Comparison of ENCODE assay signal across 25 cellular contexts in the genomic region with DNA sequence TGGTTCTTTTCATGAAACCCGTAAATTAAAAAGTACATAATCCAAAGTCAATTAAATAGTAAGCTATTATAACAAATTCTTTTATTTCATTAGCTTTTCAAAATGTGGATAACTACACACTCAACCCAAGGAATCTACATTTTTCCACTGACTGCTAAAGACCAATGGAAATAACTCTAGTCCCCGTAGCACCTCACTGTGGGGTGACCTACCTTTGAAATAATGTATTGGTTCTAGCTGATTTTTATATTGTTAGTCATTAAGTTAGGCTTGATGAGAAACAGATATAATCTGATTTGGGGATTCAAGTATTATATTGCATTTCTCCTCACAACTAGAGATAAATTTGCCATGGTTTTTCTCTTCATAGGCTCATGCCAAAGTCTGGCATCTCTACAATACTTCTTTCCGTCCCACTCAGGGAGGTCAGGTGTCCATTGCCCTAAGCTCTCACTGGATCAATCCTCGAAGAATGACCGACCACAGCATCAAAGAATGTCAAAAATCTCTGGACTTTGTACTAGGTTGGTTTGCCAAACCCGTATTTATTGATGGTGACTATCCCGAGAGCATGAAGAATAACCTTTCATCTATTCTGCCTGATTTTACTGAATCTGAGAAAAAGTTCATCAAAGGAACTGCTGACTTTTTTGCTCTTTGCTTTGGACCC. TPM values are rescaled to one million over a fixed set of nuclear protein-coding genes. Genes with fewer than 3 reads are reported as not detected.
A peak's percentile ranks its signal among the peaks of the same experiment; 100 is the strongest.
DNase-seq lines count a peak whose midpoint lies in the region; ATAC-seq lines count a peak whose summit lies in the region.
"Had no signal": no experiment of that assay in that cellular context is flagged by ENCODE, and none has a peak within 500 bp of the region (broad histone marks: within the 10 kb centered on the region; RNA-seq: fewer than 3 reads in every experiment).

No MANE protein-coding gene starts in this region.

- H3K4me3 ChIP-seq in rectal smooth muscle tissue (ENCODE audit: low read length), result no peak overlapping the region
- H3K4me3 ChIP-seq: cardiac muscle cell had no signal

- peak overlapping the region; percentile 58 for H3K27ac ChIP-seq in rectal smooth muscle tissue (ENCODE audit: low read depth, low read length)
- H3K27ac ChIP-seq: cardiac muscle cell, epithelial cell of prostate had no signal

- H3K36me3 ChIP-seq in rectal smooth muscle tissue (ENCODE audit: control insufficient read depth, insufficient read depth, low read length), result no peaks in the 10 kb centered on the region
- H3K36me3 ChIP-seq: cardiac muscle cell had no signal

- intact Hi-C loops in Right ventricle myocardium superior (cut with DNase I), result no loop called here

- peaks cover 20% of the 10 kb centered on the region for H3K4me1 ChIP-seq in rectal smooth muscle tissue (ENCODE audit: control insufficient read depth, insufficient read depth, low read length)

- no peak overlapping the region for H3K9ac ChIP-seq in rectal smooth muscle tissue (ENCODE audit: low read length)

- DNase-seq in AG20443 (ENCODE audit: low spot score) (peak; percentile 44), SW480 (ENCODE audit: low spot score) (peak; percentile 43), glomerular visceral epithelial cell (ENCODE audit: extremely low spot score) (peak; percentile 49), pons (ENCODE audit: low spot score) (no peak), NCI-H1436 treated with DMSO at 0.1 percent for 48 hours (lab: John Stamatoyannopoulos, UW) (no peak), Right ventricle myocardium superior (no peak)
- DNase-seq in activated CD4-positive, alpha-beta T cell treated with anti-CD3 and anti-CD28 coated beads for 4 hours, result no peak
- DNase-seq: activated CD4-positive, alpha-beta T cell treated with anti-CD3 and anti-CD28 coated beads, Interleukin-2, amount 50 U/mL, for 1 hour; activated CD8-positive, alpha-beta memory T cell treated with anti-CD3 and anti-CD28 coated beads, Interleukin-2, amount 50 U/mL, for 4 hours; activated effector memory CD4-positive, alpha-beta T cell treated with Interleukin-2 at 50 U/mL for 16 hours; activated naive CD8-positive, alpha-beta T cell treated with anti-CD3 and anti-CD28 coated beads, Interleukin-2, amount 50 U/mL, for 24 hours; CD4-positive, CD25-positive, alpha-beta regulatory T cell; GDM1; GOT3; KG1; kidney glomerular epithelial cell; NCI-H2029; NCI-H226; OCI-M1; SHP77 treated with DMSO at 0.1 percent for 48 hours; stimulated activated CD4-positive, alpha-beta T cell treated with anti-CD3 and anti-CD28 coated beads, Interleukin-15, amount 100 ng/mL, for 24 hours had no signal

- no peak for ATAC-seq in Right ventricle myocardium superior (ENCODE audit: poor library complexity)
- ATAC-seq: activated naive CD8-positive, alpha-beta T cell treated with anti-CD3 and anti-CD28 coated beads, Interleukin-2, amount 50 U/mL, for 24 hours had no signal

- no peaks in the 10 kb centered on the region for H3K27me3 ChIP-seq in rectal smooth muscle tissue (ENCODE audit: control insufficient read depth, insufficient read depth, low read length)
- H3K27me3 ChIP-seq: cardiac muscle cell had no signal

RNA-seq across cellular contexts. Expression of gene KL, which starts 37.3 kb away (rescaled TPM):
- 1.4 TPM for total RNA-seq in Right ventricle myocardium superior
- total RNA-seq: cardiac muscle cell; CD4-positive, CD25-positive, alpha-beta regulatory T cell; pulmonary artery endothelial cell had no signal

Comparison
In these comparisons a context has a peak if more than half of its experiments do, and no peak if none do; other contexts are left out.
1. DNase-seq: peak in AG20443 (single experiment), SW480 (single experiment) and glomerular visceral epithelial cell (single experiment); none in pons (single experiment), activated CD4-positive, alpha-beta T cell treated with anti-CD3 and anti-CD28 coated beads for 4 hours (0 of 2), NCI-H1436 treated with DMSO at 0.1 percent for 48 hours (single experiment) and Right ventricle myocardium superior (single experiment).